22 cellular contexts compared by ENCODE assay signal in the genomic region with DNA sequence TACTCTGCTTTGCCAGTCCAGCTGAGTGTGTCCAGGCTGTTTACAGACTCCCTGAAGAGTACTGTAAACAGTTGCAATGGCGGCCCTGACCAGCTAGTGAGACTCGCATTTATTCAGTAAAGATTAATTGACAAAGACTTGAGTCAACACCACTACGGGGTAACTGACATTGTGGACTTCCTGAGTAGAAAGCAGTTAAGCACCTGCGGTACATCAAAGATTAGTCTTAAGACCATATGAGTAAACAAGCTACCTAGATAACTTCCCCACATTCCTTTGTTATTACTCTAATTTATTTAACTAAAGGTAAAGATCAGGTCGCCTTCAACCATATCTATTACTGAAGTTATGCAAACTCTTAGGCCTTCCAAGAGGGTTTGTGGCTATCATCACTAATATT.
"Had no signal": no experiment of that assay in that cellular context is flagged by ENCODE, and none has a peak within 500 bp of the region (broad histone marks: within the 10 kb centered on the region; RNA-seq: fewer than 3 reads in every experiment).

No MANE protein-coding gene starts in this region.

- H3K4me3 ChIP-seq: MG63, SK-N-MC had no signal

- H3K9ac ChIP-seq: KMS-11 had no signal

- H3K9me3 ChIP-seq: MG63 had no signal

- H3K27me3 ChIP-seq: brain microvascular endothelial cell, MG63 had no signal

- DNase-seq: activated CD4-positive, alpha-beta T cell treated with anti-CD3 and anti-CD28 coated beads for 4 hours; activated CD8-positive, alpha-beta memory T cell treated with anti-CD3 and anti-CD28 coated beads, Interleukin-2, amount 50 U/mL, for 48 hours; activated CD8-positive, alpha-beta T cell treated with anti-CD3 and anti-CD28 coated beads, Interleukin-2, amount 10 ng/mL, durations not matched to agents 7 days and 5 days; activated naive CD8-positive, alpha-beta T cell treated with anti-CD3 and anti-CD28 coated beads, Interleukin-2, amount 50 U/mL, for 24 hours; activated T-cell treated with anti-CD3 and anti-CD28 coated beads, Interleukin-2, amount 50 U/mL, for 1 hour; amniotic stem cell; brain microvascular endothelial cell; caudate nucleus; MG63; MV-4-11; NCI-H1092 treated with DMSO at 0.1 percent for 48 hours; NCI-H1417 treated with DMSO at 0.1 percent for 48 hours; NCI-H1694; NCI-H2029; NCI-H2107; NCI-H510A treated with DMSO at 0.1 percent for 48 hours; NCI-H69; T-helper 1 cell had no signal

- H3K27ac ChIP-seq: brain microvascular endothelial cell, KMS-11, SK-N-MC had no signal

- H3K4me2 ChIP-seq: KMS-11 had no signal

- ATAC-seq: activated CD4-positive, CD25-positive, alpha-beta regulatory T cell treated with anti-CD3 and anti-CD28 coated beads, Interleukin-2, amount 50 U/mL, for 24 hours; activated CD8-positive, alpha-beta T cell treated with anti-CD3 and anti-CD28 coated beads, Interleukin-2, amount 10 ng/mL, durations not matched to agents 7 days and 5 days; activated naive CD8-positive, alpha-beta T cell treated with anti-CD3 and anti-CD28 coated beads, Interleukin-2, amount 50 U/mL, for 24 hours; Right ventricle myocardium inferior had no signal
